Comparison of ENCODE assay signal across 8 cellular contexts in genomic region chr1:110223127-110223526, GRCh38.
"Had no signal": no experiment of that assay in that cellular context is flagged by ENCODE, and none has a peak within 500 bp of the region (broad histone marks: within the 10 kb centered on the region; RNA-seq: fewer than 3 reads in every experiment).

No MANE protein-coding gene starts in this region.

- H3K9me3 Mint-ChIP-seq: H9, IgD-negative memory B cell had no signal

- H3K4me3 ChIP-seq: GM23248 had no signal

- H3K27ac Mint-ChIP-seq: IgD-negative memory B cell had no signal

- FAIRE-seq: H54, HepG2 had no signal

- H3K27me3 Mint-ChIP-seq: IgD-negative memory B cell had no signal

- H3K27ac ChIP-seq: GM23248, HL-60 had no signal

- H2AFZ ChIP-seq: GM23248 had no signal

- ATAC-seq: HepG2 had no signal

- H3K4me3 Mint-ChIP-seq: H9 had no signal

- DNase-seq: GM23248, GOT3, H9, HCEC 1CT had no signal
